Comparison of ENCODE assay signal across 10 cellular contexts in the genomic region with DNA sequence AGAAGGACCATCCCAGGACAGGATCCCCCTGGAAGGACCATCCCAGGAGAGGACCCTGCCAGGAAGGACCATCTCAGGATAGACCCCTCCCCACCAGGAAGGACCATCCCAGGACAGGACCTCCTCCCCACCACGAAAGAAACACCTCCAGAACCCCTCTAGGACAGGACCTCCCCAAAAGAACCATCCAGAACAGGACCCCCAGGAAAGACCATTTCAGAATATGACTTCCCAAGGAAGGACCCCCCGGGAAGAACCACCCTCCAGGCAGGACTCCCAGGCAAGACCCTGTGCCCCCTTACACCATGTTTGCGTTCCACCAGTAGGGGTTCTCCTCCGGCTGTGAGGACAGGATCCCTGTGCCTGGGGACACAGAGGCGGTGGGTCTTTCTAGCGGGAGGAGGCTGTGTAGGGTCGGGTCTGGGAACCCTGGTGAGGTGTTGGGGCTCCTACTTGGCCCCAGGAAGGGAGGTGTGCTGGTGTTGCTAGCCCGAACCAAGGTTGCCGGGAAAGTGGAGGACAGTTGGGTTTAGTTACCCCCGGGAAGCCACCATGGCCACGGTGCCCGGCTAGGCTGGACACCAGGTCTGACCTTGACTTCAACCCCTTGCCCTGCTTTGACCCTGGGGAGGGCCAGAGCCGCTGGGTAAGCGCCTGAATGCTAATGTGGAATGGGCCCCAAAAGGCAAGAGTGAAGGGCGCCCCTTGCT. TPM values are rescaled to one million over a fixed set of nuclear protein-coding genes. Genes with fewer than 3 reads are reported as not detected.
A peak's percentile ranks its signal among the peaks of the same experiment; 100 is the strongest.
DNase-seq lines count a peak whose midpoint lies in the region; ATAC-seq and TF ChIP-seq lines count a peak whose summit lies in the region.
"Had no signal": no experiment of that assay in that cellular context is flagged by ENCODE, and none has a peak within 500 bp of the region (broad histone marks: within the 10 kb centered on the region; RNA-seq: fewer than 3 reads in every experiment).

No MANE protein-coding gene starts in this region.

- peak overlapping the region in 1 of 2 experiments; percentile 69; a peak in 1 of 4 replicates for H3K4me3 ChIP-seq in HCT116 (replicated peaks in 1 of 2; ENCODE audit: low read depth in 1 of 2, low read length in 2 of 2)
- H3K4me3 ChIP-seq in ascending aorta, result peak overlapping the region in 1 of 2 donors; percentile 64

- RAD21 ChIA-PET in HCT116 (lab: Charles Lee; ENCODE audit: low non-redundant PET in 1 of 2, low total read pairs in 2 of 2, uncharacterized antibody in 2 of 2, unreplicated experiment in 2 of 2), result interaction anchor here (1.0 to 2.4 kb wide), 4 partner anchors 63 to 79 kb away, joined by 3 to 50 read pairs (median 25); a partner anchor contains a TSS

- peak overlapping the region; percentile 67; the same call in 1 of the 2 replicates for H3K27ac ChIP-seq in HCT116 (ENCODE audit: low read depth, low read length)
- no peak overlapping the region for H3K27ac ChIP-seq in ascending aorta
- H3K27ac ChIP-seq: neutrophil had no signal

- H2AFZ ChIP-seq in HCT116 (ENCODE audit: low read depth, low read length, poor library complexity, severe bottlenecking), result no peak overlapping the region

- CTCF ChIA-PET in HCT116 (lab: Charles Lee), result interaction anchor here (0.6 to 3.1 kb wide), 20 partner anchors 8 to 224 kb away, joined by 3 to 151 read pairs (median 4); a partner anchor contains a TSS

- BruUV-seq in HCT116 (replicated peaks; lab: Mats Ljungman, UMichigan), result no TSS peak

- peaks cover 5% of the 10 kb centered on the region for H3K4me1 Mint-ChIP-seq in CD14-positive monocyte
- no peaks in the 10 kb centered on the region for H3K4me1 Mint-ChIP-seq in activated T-helper 2 cell treated with anti-CD3 and anti-CD28 coated beads, Interferon-gamma antibody, Interleukin-2, Interleukin-4, amounts not matched to agents 10 μg/mL and 5 μg/mL and 100 μg/mL, durations not matched to agents 14 hours and 24 hours and 36 hours (ENCODE audit: low read depth)
- H3K4me1 Mint-ChIP-seq in mesothelial cell of epicardium, result peaks cover 6% of the 10 kb centered on the region
- peaks cover 4% of the 10 kb centered on the region for H3K4me1 Mint-ChIP-seq in chondrocyte (ENCODE audit: low read depth)

- H3K27me3 Mint-ChIP-seq in CD14-positive monocyte (ENCODE audit: low read depth in 3 of 3) (peaks cover 32 to 59% (median 40%) of the 10 kb centered on the region in 3 donors), mesothelial cell of epicardium (ENCODE audit: low read depth) (peaks cover 41% of the 10 kb centered on the region), chondrocyte (ENCODE audit: low read depth) (peaks cover 23% of the 10 kb centered on the region)
- peaks cover 30% of the 10 kb centered on the region for H3K27me3 Mint-ChIP-seq in activated T-helper 2 cell treated with anti-CD3 and anti-CD28 coated beads, Interferon-gamma antibody, Interleukin-2, Interleukin-4, amounts not matched to agents 10 μg/mL and 5 μg/mL and 100 μg/mL, durations not matched to agents 14 hours and 24 hours and 36 hours (ENCODE audit: low read depth)

- no peaks in the 10 kb centered on the region for H3K36me3 ChIP-seq in HCT116 (ENCODE audit: control insufficient read depth in 1 of 2, insufficient read depth in 2 of 2, low read length in 2 of 2)
- H3K36me3 ChIP-seq in ascending aorta, result no peaks in the 10 kb centered on the region
- H3K36me3 ChIP-seq: neutrophil had no signal

- no peaks in the 10 kb centered on the region for H3K9me2 ChIP-seq in HCT116 (ENCODE audit: insufficient read depth)

- no peaks in the 10 kb centered on the region for H3K27me3 ChIP-seq in HCT116 (ENCODE audit: insufficient read depth, low read length)
- H3K27me3 ChIP-seq in ascending aorta, result peaks cover 29% of the 10 kb centered on the region

- H3K9me3 ChIP-seq in HCT116 (ENCODE audit: control insufficient read depth in 1 of 2, insufficient read depth in 1 of 2, low read depth in 1 of 2, low read length in 2 of 2) (no peaks in the 10 kb centered on the region), ascending aorta (no peaks in the 10 kb centered on the region)
- H3K9me3 ChIP-seq: neutrophil had no signal

- no peaks in the 10 kb centered on the region for H4K20me1 ChIP-seq in HCT116 (ENCODE audit: insufficient read depth)

- H3K9me3 Mint-ChIP-seq in CD14-positive monocyte (peaks cover 0 to 10% (median 4%) of the 10 kb centered on the region in 7 donors), mesothelial cell of epicardium (no peaks in the 10 kb centered on the region), chondrocyte (ENCODE audit: low read depth) (no peaks in the 10 kb centered on the region)
- no peaks in the 10 kb centered on the region for H3K9me3 Mint-ChIP-seq in activated T-helper 2 cell treated with anti-CD3 and anti-CD28 coated beads, Interferon-gamma antibody, Interleukin-2, Interleukin-4, amounts not matched to agents 10 μg/mL and 5 μg/mL and 100 μg/mL, durations not matched to agents 14 hours and 24 hours and 36 hours

- no peaks in the 10 kb centered on the region for H3K79me2 ChIP-seq in HCT116 (ENCODE audit: insufficient read depth, low read length)

- no peak for ATAC-seq in HCT116

- peaks cover 11 to 22% of the 10 kb centered on the region in 2 experiments for H3K4me1 ChIP-seq in HCT116 (ENCODE audit: control insufficient read depth in 1 of 2, insufficient read depth in 2 of 2, low read length in 2 of 2)
- H3K4me1 ChIP-seq in ascending aorta, result peaks cover 10 to 11% of the 10 kb centered on the region in 2 donors

- intact Hi-C loops in CD14-positive monocyte (cut with micrococcal nuclease) (loop anchor here (1.0 to 2.0 kb wide), 2 partner anchors 63 to 64 kb away; a partner anchor contains a TSS), HCT116 (cut with micrococcal nuclease) (loop anchor here (1.0 kb wide), 1 partner anchor 63 kb away; no protein-coding TSS in a partner anchor), ascending aorta (cut with DNase I) (loop anchor here (1.0 to 5.0 kb wide), 2 partner anchors 63 to 194 kb away; no protein-coding TSS in a partner anchor)
- intact Hi-C loops in activated T-helper 2 cell treated with anti-CD3 and anti-CD28 coated beads, Interferon-gamma antibody, Interleukin-2, Interleukin-4, amounts not matched to agents 10 μg/mL and 5 μg/mL and 100 μg/mL, durations not matched to agents 14 hours and 24 hours and 36 hours (cut with micrococcal nuclease), result loop anchor here (1.0 kb wide), 1 partner anchor 62 kb away; no protein-coding TSS in a partner anchor

- TF ChIP-seq CTCF in CD14-positive monocyte (IDR thresholded peaks at IDR 0.05), result no peak
- no peak; a peak in 1 of 6 replicates for TF ChIP-seq CTCF in HCT116 (IDR thresholded peaks at IDR 0.05 in 2 of 3, conservative IDR thresholded peaks at IDR 0.05 in 1 of 3; ENCODE audit: borderline replicate concordance in 1 of 3, insufficient read depth in 1 of 3, low read depth in 2 of 3, low read length in 2 of 3)
- peak; percentile 5 for TF ChIP-seq CTCF in mesothelial cell of epicardium (IDR thresholded peaks at IDR 0.05; ENCODE audit: unreplicated experiment)
- no peak for TF ChIP-seq CTCF in chondrocyte (IDR thresholded peaks at IDR 0.05)
- TF ChIP-seq CTCF in ascending aorta (IDR thresholded peaks at IDR 0.05), result no peak

- H3K36me3 Mint-ChIP-seq in CD14-positive monocyte (peaks cover 0 to 6% of the 10 kb centered on the region in 2 donors), mesothelial cell of epicardium (no peaks in the 10 kb centered on the region), chondrocyte (ENCODE audit: low read depth) (no peaks in the 10 kb centered on the region)
- no peaks in the 10 kb centered on the region for H3K36me3 Mint-ChIP-seq in activated T-helper 2 cell treated with anti-CD3 and anti-CD28 coated beads, Interferon-gamma antibody, Interleukin-2, Interleukin-4, amounts not matched to agents 10 μg/mL and 5 μg/mL and 100 μg/mL, durations not matched to agents 14 hours and 24 hours and 36 hours (ENCODE audit: low read depth)

- no peak for DNase-seq in CD14-positive monocyte (ENCODE audit: low spot score)
- DNase-seq in HCT116 (ENCODE audit: low read depth, low spot score), result no peak
- no peak for DNase-seq in activated T-helper 2 cell treated with anti-CD3 and anti-CD28 coated beads, Interferon-gamma antibody, Interleukin-2, Interleukin-4, amounts not matched to agents 10 μg/mL and 5 μg/mL and 100 μg/mL, durations not matched to agents 14 hours and 24 hours and 36 hours (ENCODE audit: low spot score)
- DNase-seq in mesothelial cell of epicardium (ENCODE audit: low spot score in 2 of 2, unreplicated experiment in 2 of 2), result no peak
- no peak for DNase-seq in chondrocyte (ENCODE audit: low spot score)
- no peak for DNase-seq in stimulated activated CD4-positive, alpha-beta T cell treated with anti-CD3 and anti-CD28 coated beads, Interleukin-4, amount 100 ng/mL, for 24 hours
- DNase-seq in ascending aorta (ENCODE audit: low spot score in 2 of 2), result no peak
- DNase-seq in KG1 (lab: John Stamatoyannopoulos, UW), result no peak
- DNase-seq: amniotic stem cell had no signal

- TF ChIP-seq POLR2A in HCT116 (IDR thresholded peaks at IDR 0.05; ENCODE audit: borderline replicate concordance, extremely low read depth, insufficient read depth, insufficient read length), result no peak

- POLR2A ChIA-PET in HCT116 (lab: Charles Lee), result interaction anchor here (1.0 kb wide), 2 partner anchors 42 to 58 kb away, joined by 3 to 4 read pairs; no protein-coding TSS in a partner anchor

- no peak for TF ChIP-seq RAD21 in HCT116 (IDR thresholded peaks at IDR 0.05; ENCODE audit: low read depth)

- peak overlapping the region; percentile 99 for H3K4me2 ChIP-seq in HCT116 (ENCODE audit: low read length)

- no peak overlapping the region for H3K9ac ChIP-seq in HCT116 (ENCODE audit: low read length)

- peak overlapping the region; percentile 60 to 82 for H3K4me3 Mint-ChIP-seq in CD14-positive monocyte
- peak overlapping the region; percentile 43 for H3K4me3 Mint-ChIP-seq in activated T-helper 2 cell treated with anti-CD3 and anti-CD28 coated beads, Interferon-gamma antibody, Interleukin-2, Interleukin-4, amounts not matched to agents 10 μg/mL and 5 μg/mL and 100 μg/mL, durations not matched to agents 14 hours and 24 hours and 36 hours (ENCODE audit: low read depth)
- peak overlapping the region; percentile 50 for H3K4me3 Mint-ChIP-seq in mesothelial cell of epicardium
- H3K4me3 Mint-ChIP-seq in chondrocyte (ENCODE audit: unreplicated experiment), result no peak overlapping the region

- no peak overlapping the region for H3K27ac Mint-ChIP-seq in CD14-positive monocyte
- H3K27ac Mint-ChIP-seq in activated T-helper 2 cell treated with anti-CD3 and anti-CD28 coated beads, Interferon-gamma antibody, Interleukin-2, Interleukin-4, amounts not matched to agents 10 μg/mL and 5 μg/mL and 100 μg/mL, durations not matched to agents 14 hours and 24 hours and 36 hours, result no peak overlapping the region
- no peak overlapping the region for H3K27ac Mint-ChIP-seq in mesothelial cell of epicardium
- H3K27ac Mint-ChIP-seq in chondrocyte (ENCODE audit: unreplicated experiment), result no peak overlapping the region

RNA-seq across cellular contexts. Expression of a gene that starts 2.2 kb away (rescaled TPM):
- polyA plus RNA-seq in CD14-positive monocyte, result not detected
- total RNA-seq in HCT116 (2021; ENCODE audit: unreplicated experiment), result 12.5 TPM
- 12.6 and 14.5 TPM in 2 replicates for polyA plus RNA-seq in HCT116 (2012)
- total RNA-seq in activated T-helper 2 cell treated with anti-CD3 and anti-CD28 coated beads, Interferon-gamma antibody, Interleukin-2, Interleukin-4, amounts not matched to agents 10 μg/mL and 5 μg/mL and 100 μg/mL, durations not matched to agents 14 hours and 24 hours and 36 hours, result 1.2 and 2.2 TPM in 2 replicates
- 5.9 to 8.2 TPM (median 6.5 TPM) in 3 replicates for total RNA-seq in mesothelial cell of epicardium
- 0.29 TPM in 1 of 3 replicates, not detected in the others for total RNA-seq in chondrocyte
- not detected for total RNA-seq in ascending aorta

RNA-seq across cellular contexts. Expression of a gene that starts 11.8 kb away (rescaled TPM):
- polyA plus RNA-seq in CD14-positive monocyte, result not detected
- total RNA-seq in HCT116 (2021; ENCODE audit: unreplicated experiment), result not detected
- 0.18 and 0.29 TPM in 2 replicates for polyA plus RNA-seq in HCT116 (2012)
- not detected in 2 replicates for total RNA-seq in activated T-helper 2 cell treated with anti-CD3 and anti-CD28 coated beads, Interferon-gamma antibody, Interleukin-2, Interleukin-4, amounts not matched to agents 10 μg/mL and 5 μg/mL and 100 μg/mL, durations not matched to agents 14 hours and 24 hours and 36 hours
- total RNA-seq in mesothelial cell of epicardium, result not detected in 3 replicates
- not detected in 3 replicates for total RNA-seq in chondrocyte
- not detected for total RNA-seq in ascending aorta

RNA-seq across cellular contexts. Expression of a gene that starts 18.6 kb away (rescaled TPM):
- 10 to 100 TPM; 25.5 to 25.6 TPM for polyA plus RNA-seq in CD14-positive monocyte
- total RNA-seq in HCT116 (2021; ENCODE audit: unreplicated experiment), result 51.0 TPM
- 36.7 and 38.7 TPM in 2 replicates for polyA plus RNA-seq in HCT116 (2012)
- total RNA-seq in activated T-helper 2 cell treated with anti-CD3 and anti-CD28 coated beads, Interferon-gamma antibody, Interleukin-2, Interleukin-4, amounts not matched to agents 10 μg/mL and 5 μg/mL and 100 μg/mL, durations not matched to agents 14 hours and 24 hours and 36 hours, result 32.9 and 33.8 TPM in 2 replicates
- 50.5 to 53.0 TPM (median 51.4 TPM) in 3 replicates for total RNA-seq in mesothelial cell of epicardium
- total RNA-seq in chondrocyte, result 30.4 to 36.9 TPM (median 36.1 TPM) in 3 replicates
- total RNA-seq in ascending aorta, result 45.1 TPM

RNA-seq across cellular contexts. Expression of a gene that starts 21.7 kb away (rescaled TPM):
- not detected for polyA plus RNA-seq in CD14-positive monocyte
- total RNA-seq in HCT116 (2021; ENCODE audit: unreplicated experiment), result 396 TPM
- polyA plus RNA-seq in HCT116 (2012), result 376 and 456 TPM in 2 replicates
- total RNA-seq in activated T-helper 2 cell treated with anti-CD3 and anti-CD28 coated beads, Interferon-gamma antibody, Interleukin-2, Interleukin-4, amounts not matched to agents 10 μg/mL and 5 μg/mL and 100 μg/mL, durations not matched to agents 14 hours and 24 hours and 36 hours, result 99.9 and 105 TPM in 2 replicates
- 91.0 to 108 TPM (median 102 TPM) in 3 replicates for total RNA-seq in mesothelial cell of epicardium
- total RNA-seq in chondrocyte, result 154 to 235 TPM (median 224 TPM) in 3 replicates
- total RNA-seq in ascending aorta, result 31.5 TPM

RNA-seq across cellular contexts. Expression of a gene that starts 31.3 kb away (rescaled TPM):
- polyA plus RNA-seq in CD14-positive monocyte, result 1 to 10 TPM; 7.4 to 7.6 TPM
- total RNA-seq in HCT116 (2021; ENCODE audit: unreplicated experiment) (46.8 TPM), mesothelial cell of epicardium (23.6 to 25.5 TPM (median 24.1 TPM) in 3 replicates), chondrocyte (28.3 to 38.1 TPM (median 37.8 TPM) in 3 replicates), ascending aorta (28.7 TPM)
- polyA plus RNA-seq in HCT116 (2012), result 29.0 and 32.9 TPM in 2 replicates
- total RNA-seq in activated T-helper 2 cell treated with anti-CD3 and anti-CD28 coated beads, Interferon-gamma antibody, Interleukin-2, Interleukin-4, amounts not matched to agents 10 μg/mL and 5 μg/mL and 100 μg/mL, durations not matched to agents 14 hours and 24 hours and 36 hours, result 30.3 and 31.8 TPM in 2 replicates
